15 cellular contexts compared by ENCODE assay signal in the genomic region with DNA sequence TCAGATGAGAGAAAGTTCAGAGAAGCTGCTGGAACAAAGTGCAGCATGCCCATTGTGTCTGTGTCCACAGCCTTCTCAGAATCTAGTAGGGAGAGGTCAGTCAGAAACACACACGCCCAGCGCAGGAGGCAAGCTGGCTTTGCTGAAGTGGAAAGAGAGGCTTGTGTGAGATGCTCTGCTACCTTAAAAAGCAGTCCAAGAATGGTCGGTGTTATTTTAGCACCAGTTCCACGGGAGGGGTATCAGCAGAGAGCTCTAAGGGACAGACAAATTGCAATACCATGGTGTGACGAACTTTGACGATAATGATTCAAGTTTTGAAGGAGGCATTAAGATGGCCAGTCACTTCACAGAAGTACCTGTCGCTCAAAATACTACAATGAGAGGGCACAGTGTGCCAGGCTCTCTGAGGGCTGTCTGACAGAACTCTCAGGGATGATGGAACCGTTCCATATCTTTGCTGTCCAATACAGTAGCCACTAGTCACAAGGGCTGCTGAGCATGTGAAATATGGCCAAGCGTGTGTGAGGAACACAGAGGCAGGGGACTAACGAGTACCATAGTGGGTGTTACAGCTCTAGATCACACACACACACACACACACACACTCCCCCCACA.
A peak's percentile ranks its signal among the peaks of the same experiment; 100 is the strongest.
DNase-seq lines count a peak whose midpoint lies in the region; ATAC-seq and TF ChIP-seq lines count a peak whose summit lies in the region.
"Had no signal": no experiment of that assay in that cellular context is flagged by ENCODE, and none has a peak within 500 bp of the region (broad histone marks: within the 10 kb centered on the region; RNA-seq: fewer than 3 reads in every experiment).

No MANE protein-coding gene starts in this region.

- ATAC-seq in Right ventricle myocardium inferior (peak; percentile 97), heart left ventricle (peak; percentile 94 to 98 (median 96))

- H3K4me3 ChIP-seq in heart left ventricle: no peak overlapping the region
- H3K4me3 ChIP-seq in right atrium auricular region: no peak overlapping the region
- H3K4me3 ChIP-seq: BLaER1 had no signal

- H3K27ac Mint-ChIP-seq in T-helper 2 cell treated with Interferon-gamma antibody and Interleukin-4, amounts not matched to agents 5 μg/mL and 100 μg/mL, for 36 hours: no peak overlapping the region
- H3K27ac Mint-ChIP-seq: CD8-positive, alpha-beta memory T cell had no signal

- intact Hi-C loops in Right ventricle myocardium inferior (cut with DNase I) (loop anchor here (5.0 kb wide), 1 partner anchor 151 kb away; no protein-coding TSS in a partner anchor), cardiac septum (cut with DNase I) (no loop called here), heart left ventricle (cut with DNase I) (loop anchor here in 4 of 10 donors (5.0 to 10.0 kb wide), 4 partner anchors 148 to 192 kb away; no protein-coding TSS in a partner anchor)

- H3K4me1 Mint-ChIP-seq in T-helper 2 cell treated with Interferon-gamma antibody and Interleukin-4, amounts not matched to agents 5 μg/mL and 100 μg/mL, for 36 hours (ENCODE audit: low read depth): no peaks in the 10 kb centered on the region
- H3K4me1 Mint-ChIP-seq: CD8-positive, alpha-beta memory T cell had no signal

- no peaks in the 10 kb centered on the region for H3K36me3 Mint-ChIP-seq in T-helper 2 cell treated with Interferon-gamma antibody and Interleukin-4, amounts not matched to agents 5 μg/mL and 100 μg/mL, for 36 hours (ENCODE audit: low read depth)
- H3K36me3 Mint-ChIP-seq: CD8-positive, alpha-beta memory T cell had no signal

- H3K4me1 ChIP-seq in heart left ventricle (peaks cover 0 to 16% (median 0%) of the 10 kb centered on the region in 12 donors), right atrium auricular region (peaks cover 0 to 5% of the 10 kb centered on the region in 2 donors)
- H3K4me1 ChIP-seq: BLaER1, Caco-2 had no signal

- H3K27ac ChIP-seq in heart left ventricle: peak overlapping the region in 2 of 12 donors; percentile 60 to 63
- peak overlapping the region; percentile 2 to 64 for H3K27ac ChIP-seq in right atrium auricular region
- H3K27ac ChIP-seq: 22Rv1, BLaER1, HL-60 had no signal

- TF ChIP-seq CTCF in heart left ventricle (IDR thresholded peaks at IDR 0.05): no peak
- no peak for TF ChIP-seq CTCF in right atrium auricular region (IDR thresholded peaks at IDR 0.05)

- 52 to 66% (median 62%) methylated on average over 10 of the region's 10 CpGs for WGBS in heart left ventricle, 4 donors

- no peak for DNase-seq in Right ventricle myocardium inferior (ENCODE audit: missing footprints)
- DNase-seq in cardiac septum (ENCODE audit: low spot score): no peak
- DNase-seq in heart left ventricle: peak in 4 of 5 donors; percentile 33 to 65 (median 44)
- no peak for DNase-seq in right atrium auricular region (ENCODE audit: low spot score)
- no peak for DNase-seq in kidney tubule cell (ENCODE audit: low spot score)
- DNase-seq in A172 (ENCODE audit: low spot score): no peak
- no peak for DNase-seq in T-helper 2 cell treated with Interferon-gamma antibody and Interleukin-4, amounts not matched to agents 5 μg/mL and 100 μg/mL, for 36 hours (ENCODE audit: low spot score)
- no peak for DNase-seq in NCI-H1694 (lab: John Stamatoyannopoulos, UW)
- DNase-seq: AML-193; Caco-2; CD8-positive, alpha-beta memory T cell; DMS53 had no signal

- no peak for TF ChIP-seq POLR2A in heart left ventricle (IDR thresholded peaks at IDR 0.05)

- H3K4me3 Mint-ChIP-seq in T-helper 2 cell treated with Interferon-gamma antibody and Interleukin-4, amounts not matched to agents 5 μg/mL and 100 μg/mL, for 36 hours: no peak overlapping the region
- H3K4me3 Mint-ChIP-seq: CD8-positive, alpha-beta memory T cell had no signal

- H3K27me3 Mint-ChIP-seq in T-helper 2 cell treated with Interferon-gamma antibody and Interleukin-4, amounts not matched to agents 5 μg/mL and 100 μg/mL, for 36 hours (ENCODE audit: low read depth): no peaks in the 10 kb centered on the region
- H3K27me3 Mint-ChIP-seq: CD8-positive, alpha-beta memory T cell had no signal

- peaks cover 0 to 14% (median 0%) of the 10 kb centered on the region in 12 donors for H3K9me3 ChIP-seq in heart left ventricle
- no peaks in the 10 kb centered on the region for H3K9me3 ChIP-seq in right atrium auricular region
- H3K9me3 ChIP-seq: Caco-2 had no signal

- H3K9me3 Mint-ChIP-seq in T-helper 2 cell treated with Interferon-gamma antibody and Interleukin-4, amounts not matched to agents 5 μg/mL and 100 μg/mL, for 36 hours: peaks cover 10% of the 10 kb centered on the region

- H3K27me3 ChIP-seq in heart left ventricle (no peaks in the 10 kb centered on the region), right atrium auricular region (no peaks in the 10 kb centered on the region)
- H3K27me3 ChIP-seq: BLaER1 had no signal

- H3K36me3 ChIP-seq in heart left ventricle (no peaks in the 10 kb centered on the region), right atrium auricular region (no peaks in the 10 kb centered on the region)

Comparison
In these comparisons a context has a peak if more than half of its experiments do, and no peak if none do; other contexts are left out.
1. DNase-seq: peak in heart left ventricle (4 of 5); none in Right ventricle myocardium inferior (single experiment), cardiac septum (single experiment), right atrium auricular region (single experiment), kidney tubule cell (single experiment), A172 (single experiment), T-helper 2 cell treated with Interferon-gamma antibody and Interleukin-4, amounts not matched to agents 5 μg/mL and 100 μg/mL, for 36 hours (single experiment) and NCI-H1694 (single experiment).